ENCODE assay signal across 8 cellular contexts in the genomic region with DNA sequence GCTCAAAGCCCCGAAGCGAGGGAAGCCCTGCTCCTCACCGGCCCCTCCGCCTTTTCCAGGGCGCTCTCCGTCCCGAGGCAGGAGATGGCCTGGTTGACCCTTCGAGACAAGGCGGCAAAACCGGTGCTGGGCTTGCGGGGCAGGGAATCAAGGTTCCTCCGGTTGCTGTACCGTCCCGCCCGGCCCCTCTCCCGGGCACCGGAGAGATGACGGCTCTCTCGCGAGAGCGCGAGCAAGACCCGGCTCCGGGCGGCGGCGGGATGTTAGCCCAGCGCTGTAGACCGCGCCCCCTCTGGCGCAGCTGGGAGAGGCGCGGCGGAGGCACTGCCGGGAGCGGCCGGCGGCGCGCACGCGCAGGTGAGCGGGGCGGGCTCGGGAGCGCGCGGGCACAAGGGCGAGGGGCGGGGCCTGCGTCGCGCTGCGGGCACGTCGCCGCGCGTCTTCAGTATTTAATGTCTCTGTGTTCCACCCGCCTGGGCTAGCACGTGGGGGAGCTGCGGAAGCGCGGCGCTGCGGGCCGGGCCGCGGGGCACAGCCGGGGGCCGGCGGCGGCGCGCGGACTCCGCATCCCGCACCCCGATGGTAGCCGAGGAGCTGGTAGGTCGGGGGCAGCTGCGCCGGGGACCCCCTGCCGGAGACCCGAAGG. TPM values are rescaled to one million over a fixed set of nuclear protein-coding genes. Genes with fewer than 3 reads are reported as not detected.
DNase-seq lines count a peak whose midpoint lies in the region; ATAC-seq and TF ChIP-seq lines count a peak whose summit lies in the region.

A gene with protein sequence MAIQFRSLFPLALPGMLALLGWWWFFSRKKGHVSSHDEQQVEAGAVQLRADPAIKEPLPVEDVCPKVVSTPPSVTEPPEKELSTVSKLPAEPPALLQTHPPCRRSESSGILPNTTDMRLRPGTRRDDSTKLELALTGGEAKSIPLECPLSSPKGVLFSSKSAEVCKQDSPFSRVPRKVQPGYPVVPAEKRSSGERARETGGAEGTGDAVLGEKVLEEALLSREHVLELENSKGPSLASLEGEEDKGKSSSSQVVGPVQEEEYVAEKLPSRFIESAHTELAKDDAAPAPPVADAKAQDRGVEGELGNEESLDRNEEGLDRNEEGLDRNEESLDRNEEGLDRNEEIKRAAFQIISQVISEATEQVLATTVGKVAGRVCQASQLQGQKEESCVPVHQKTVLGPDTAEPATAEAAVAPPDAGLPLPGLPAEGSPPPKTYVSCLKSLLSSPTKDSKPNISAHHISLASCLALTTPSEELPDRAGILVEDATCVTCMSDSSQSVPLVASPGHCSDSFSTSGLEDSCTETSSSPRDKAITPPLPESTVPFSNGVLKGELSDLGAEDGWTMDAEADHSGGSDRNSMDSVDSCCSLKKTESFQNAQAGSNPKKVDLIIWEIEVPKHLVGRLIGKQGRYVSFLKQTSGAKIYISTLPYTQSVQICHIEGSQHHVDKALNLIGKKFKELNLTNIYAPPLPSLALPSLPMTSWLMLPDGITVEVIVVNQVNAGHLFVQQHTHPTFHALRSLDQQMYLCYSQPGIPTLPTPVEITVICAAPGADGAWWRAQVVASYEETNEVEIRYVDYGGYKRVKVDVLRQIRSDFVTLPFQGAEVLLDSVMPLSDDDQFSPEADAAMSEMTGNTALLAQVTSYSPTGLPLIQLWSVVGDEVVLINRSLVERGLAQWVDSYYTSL (plus strand): TSS at position 445 of the 646 bp plus-strand sequence. CDS start 20,219 bp downstream, outside the sequence.

- H3K4me3 Mint-ChIP-seq in endothelial cell (ENCODE audit: unreplicated experiment): peak within 1 kb of the TSS; percentile 95

- TF ChIP-seq CTCF in OCI-LY1 (IDR thresholded peaks at IDR 0.05; ENCODE audit: low read length) (no peak), endothelial cell (IDR thresholded peaks at IDR 0.05; ENCODE audit: unreplicated experiment) (no peak)

- peak within 1 kb of the TSS; percentile 51 for H3K27ac ChIP-seq in OCI-LY1 (ENCODE audit: low read depth, low read length, poor library complexity, severe bottlenecking)

- no peaks in the 10 kb centered on the region for H3K27me3 ChIP-seq in OCI-LY1 (ENCODE audit: insufficient read depth, low read length)

- DNase-seq in DMS 273 treated with DMSO at 0.1 percent for 48 hours (lab: John Stamatoyannopoulos, UW): peak; percentile 80
- DNase-seq in HuH-7 (ENCODE audit: low spot score): peak; percentile 98
- peak; percentile 96 for DNase-seq in activated CD8-positive, alpha-beta memory T cell treated with anti-CD3 and anti-CD28 coated beads, Interleukin-2, amount 50 U/mL, for 4 hours
- DNase-seq in endothelial cell (ENCODE audit: low spot score): peak; percentile 98
- peak; percentile 93 for DNase-seq in midbrain (lab: John Stamatoyannopoulos, UW)
- DNase-seq in stimulated activated CD8-positive, alpha-beta memory T cell treated with anti-CD3 and anti-CD28 coated beads, Interleukin-2, amount 100 ng/mL, for 1 hour (ENCODE audit: low read depth in 2 of 2): peak; percentile 87 to 89

- ATAC-seq in GM21526 (IDR thresholded peaks at IDR 0.05; ENCODE audit: low FRiP score, unreplicated experiment): peak; percentile 83

- H3K9me3 ChIP-seq in OCI-LY1 (ENCODE audit: low read length): no peaks in the 10 kb centered on the region

- no peaks in the 10 kb centered on the region for H3K36me3 Mint-ChIP-seq in endothelial cell (ENCODE audit: low read depth, unreplicated experiment)

- H3F3A ChIP-seq in OCI-LY1 (ENCODE audit: insufficient read depth, low read length): no peaks in the 10 kb centered on the region

- H3K9me3 Mint-ChIP-seq in endothelial cell (ENCODE audit: unreplicated experiment): no peaks in the 10 kb centered on the region

- peaks cover 37% of the 10 kb centered on the region for H3K79me2 ChIP-seq in OCI-LY1 (ENCODE audit: insufficient read depth, low read length)

- H3K27me3 Mint-ChIP-seq in endothelial cell (ENCODE audit: unreplicated experiment): peaks cover 10% of the 10 kb centered on the region

- peak within 1 kb of the TSS; percentile 92 for H3K27ac Mint-ChIP-seq in endothelial cell (ENCODE audit: unreplicated experiment)

- H3K4me1 ChIP-seq in OCI-LY1 (ENCODE audit: insufficient read depth, low read length, severe bottlenecking): peaks cover 32% of the 10 kb centered on the region

- H3K36me3 ChIP-seq in OCI-LY1 (ENCODE audit: insufficient read depth, low read length): peaks cover 16% of the 10 kb centered on the region

- H3K4me2 ChIP-seq in OCI-LY1 (ENCODE audit: low read length): peak within 1 kb of the TSS; percentile 83

- peaks cover 32% of the 10 kb centered on the region for H3K4me1 Mint-ChIP-seq in endothelial cell (ENCODE audit: unreplicated experiment)

- no peaks in the 10 kb centered on the region for H4K20me1 ChIP-seq in OCI-LY1 (ENCODE audit: insufficient read depth, low read length)

- H3K9ac ChIP-seq in OCI-LY1 (ENCODE audit: low read length): peak within 1 kb of the TSS; percentile 87

- H3K9me2 ChIP-seq in OCI-LY1 (ENCODE audit: low read depth, low read length): no peaks in the 10 kb centered on the region

- H3K4me3 ChIP-seq in OCI-LY1 (ENCODE audit: low read depth, low read length, poor library complexity, severe bottlenecking): peak within 1 kb of the TSS; percentile 68

- H2AFZ ChIP-seq in OCI-LY1 (ENCODE audit: low read length): peak within 1 kb of the TSS; percentile 84; the same call in 1 of the 2 replicates

RNA-seq across cellular contexts. Expression of the gene that starts here (rescaled TPM):
- total RNA-seq in endothelial cell (ENCODE audit: unreplicated experiment): 24.6 TPM

Comparison
In these comparisons a context has a peak if more than half of its experiments do, and no peak if none do; other contexts are left out.
1. Peak in every context shown above with its lines: DNase-seq, ATAC-seq, H3K4me3 ChIP-seq and H3K27ac ChIP-seq.